Comparison of ENCODE assay signal across 14 cellular contexts in genomic region chr2:228433706-228434105, GRCh38.
DNase-seq lines count a peak whose midpoint lies in the region; ATAC-seq and TF ChIP-seq lines count a peak whose summit lies in the region.
"Had no signal": no experiment of that assay in that cellular context is flagged by ENCODE, and none has a peak within 500 bp of the region (broad histone marks: within the 10 kb centered on the region; RNA-seq: fewer than 3 reads in every experiment).

No MANE protein-coding gene starts in this region.

- H3K4me3 Mint-ChIP-seq in MCF 10A (ENCODE audit: unreplicated experiment): no peak overlapping the region
- H3K4me3 Mint-ChIP-seq: CD4-positive, alpha-beta T cell; GM23338; HFFc6 had no signal

- TF ChIP-seq CTCF in MCF 10A (IDR thresholded peaks at IDR 0.05; ENCODE audit: unreplicated experiment) (no peak), mammary epithelial cell (conservative IDR thresholded peaks at IDR 0.05 in 1 of 2, IDR thresholded peaks at IDR 0.05 in 1 of 2; ENCODE audit: extremely low read depth in 1 of 2, insufficient read depth in 1 of 2, low read depth in 1 of 2, low read length in 2 of 2) (no peak)

- H3K9me3 Mint-ChIP-seq in MCF 10A (ENCODE audit: unreplicated experiment): peaks cover 4% of the 10 kb centered on the region
- H3K9me3 Mint-ChIP-seq: HFFc6 had no signal

- intact Hi-C loops in MCF 10A (cut with micrococcal nuclease): no loop called here
- intact Hi-C loops in mammary epithelial cell (cut with micrococcal nuclease): no loop called here

- H3K36me3 Mint-ChIP-seq in MCF 10A (ENCODE audit: insufficient read depth, unreplicated experiment): no peaks in the 10 kb centered on the region

- in situ Hi-C loops in mammary epithelial cell (cut with MboI; ENCODE audit: low sequenced_read_pairs in 2 of 2): no loop called here

- H4K20me1 ChIP-seq in mammary epithelial cell (ENCODE audit: insufficient read depth, low read length): no peaks in the 10 kb centered on the region

- no peaks in the 10 kb centered on the region for H3K27me3 ChIP-seq in mammary epithelial cell (ENCODE audit: insufficient read depth, low read length)

- H2AFZ ChIP-seq in mammary epithelial cell (ENCODE audit: low read depth, low read length): no peak overlapping the region
- H2AFZ ChIP-seq: GM23338 had no signal

- H3K9me3 ChIP-seq in mammary epithelial cell (replicated peaks; ENCODE audit: insufficient read depth, low read length): no peaks in the 10 kb centered on the region
- H3K9me3 ChIP-seq: Caco-2 had no signal

- no peak for ATAC-seq in GM19035 (IDR thresholded peaks at IDR 0.05; ENCODE audit: unreplicated experiment)
- ATAC-seq: GM23338, HCT116 had no signal

- no peak overlapping the region for H3K4me3 ChIP-seq in mammary epithelial cell (replicated peaks in 1 of 3; ENCODE audit: insufficient read depth in 1 of 3, low read depth in 2 of 3, low read length in 3 of 3)
- H3K4me3 ChIP-seq: GM23338 had no signal

- peak; percentile 43 for DNase-seq in MCF 10A (ENCODE audit: unreplicated experiment)
- DNase-seq in mammary epithelial cell: no peak
- peak; percentile 38 for DNase-seq in HCEC 1CT
- peak; percentile 14 for DNase-seq in fibroblast of gingiva (ENCODE audit: low read depth)
- no peak for DNase-seq in islet precursor cell
- DNase-seq: Caco-2; CD4-positive, alpha-beta T cell; HFFc6; IMR-90 had no signal

- H3K9ac ChIP-seq in mammary epithelial cell (ENCODE audit: insufficient read depth, low read length): no peak overlapping the region

- H3K36me3 ChIP-seq in mammary epithelial cell (ENCODE audit: insufficient read depth, low read length): no peaks in the 10 kb centered on the region

- POLR2A ChIA-PET in MCF 10A (lab: Yijun Ruan, JAX): no interaction called here

- peaks cover 8% of the 10 kb centered on the region for H3K4me1 Mint-ChIP-seq in MCF 10A (ENCODE audit: insufficient read depth, unreplicated experiment)

- no peaks in the 10 kb centered on the region for H3K4me1 ChIP-seq in mammary epithelial cell (ENCODE audit: insufficient read depth, low read length)
- H3K4me1 ChIP-seq: Caco-2 had no signal

- no peak overlapping the region for H3K27ac ChIP-seq in mammary epithelial cell (ENCODE audit: insufficient read depth, low read depth, low read length)
- H3K27ac ChIP-seq: C4-2B, HL-60 had no signal

- no peaks in the 10 kb centered on the region for H3K27me3 Mint-ChIP-seq in MCF 10A (ENCODE audit: insufficient read depth, unreplicated experiment)
- H3K27me3 Mint-ChIP-seq: CD4-positive, alpha-beta T cell had no signal

- CTCF ChIA-PET in MCF 10A (lab: Yijun Ruan, JAX) (no interaction called here), mammary epithelial cell (lab: Charles Lee; ENCODE audit: low non-redundant PET) (no interaction called here)

- BruUV-seq in MCF 10A (replicated peaks; lab: Mats Ljungman, UMichigan) (no TSS peak), mammary epithelial cell (replicated peaks; lab: Mats Ljungman, UMichigan) (no TSS peak)

- dilution Hi-C loops in mammary epithelial cell (cut with HindIII; ENCODE audit: low sequenced_read_pairs): no loop called here

- no peak overlapping the region for H3K27ac Mint-ChIP-seq in MCF 10A (ENCODE audit: low read depth, unreplicated experiment)
- H3K27ac Mint-ChIP-seq: CD4-positive, alpha-beta T cell; GM23338; HFFc6 had no signal

- no peak overlapping the region for H3K4me2 ChIP-seq in mammary epithelial cell (ENCODE audit: insufficient read depth, low read depth, low read length)
- H3K4me2 ChIP-seq: GM23338 had no signal

- no peaks in the 10 kb centered on the region for H3K79me2 ChIP-seq in mammary epithelial cell (ENCODE audit: insufficient read depth, low read length)

Comparison
In these comparisons a context has a peak if more than half of its experiments do, and no peak if none do; other contexts are left out.
1. DNase-seq: peak in MCF 10A (single experiment), HCEC 1CT (single experiment) and fibroblast of gingiva (single experiment); none in mammary epithelial cell (single experiment) and islet precursor cell (single experiment).